8 cellular contexts compared by ENCODE assay signal in the genomic region with DNA sequence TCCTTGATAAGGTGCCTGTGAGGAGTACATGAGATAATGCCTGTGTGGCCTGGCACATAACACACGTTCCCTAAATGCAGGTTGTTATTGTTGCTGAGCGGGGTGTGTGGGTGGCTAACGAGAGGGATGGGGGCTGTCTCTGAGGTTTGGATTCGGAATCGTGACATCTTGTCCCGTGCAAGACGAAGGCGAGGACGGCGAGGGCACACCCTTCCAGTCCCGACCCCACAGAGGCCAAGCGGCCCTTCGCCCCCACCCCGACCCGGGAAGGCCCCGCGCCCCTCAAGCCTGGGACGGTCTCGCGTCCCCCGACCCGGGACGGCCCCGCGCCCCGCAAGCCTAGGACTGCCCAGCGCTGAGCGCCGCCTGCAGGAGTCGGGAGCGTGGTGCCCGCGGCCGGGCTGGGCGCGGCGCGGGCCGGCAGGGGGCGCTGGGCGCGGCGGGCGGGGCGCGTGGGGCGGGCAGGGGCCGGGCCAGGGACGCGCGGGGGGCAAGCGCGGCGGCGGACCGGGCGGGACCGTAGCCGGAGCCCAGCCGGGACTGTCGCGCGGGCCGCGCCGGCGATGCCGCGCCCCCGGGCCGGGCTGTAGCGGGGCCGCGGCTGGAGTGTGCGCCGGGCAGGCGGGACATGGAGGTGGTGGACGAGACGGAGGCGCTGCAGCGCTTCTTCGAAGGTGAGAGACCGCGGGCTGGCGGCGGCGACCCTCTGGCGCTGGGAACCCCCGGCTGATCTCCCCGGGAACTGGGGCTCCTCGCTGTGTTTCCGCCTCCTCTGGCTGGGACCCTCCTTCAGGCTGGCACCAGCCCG. TPM values are rescaled to one million over a fixed set of nuclear protein-coding genes. Genes with fewer than 3 reads are reported as not detected.
A peak's percentile ranks its signal among the peaks of the same experiment; 100 is the strongest.
DNase-seq lines count a peak whose midpoint lies in the region; ATAC-seq and TF ChIP-seq lines count a peak whose summit lies in the region.

TSS of gene MYRF (plus strand) at position 520 of the 808 bp plus-strand sequence. CDS start at position 629, 109 bp downstream.

- H3K4me1 Mint-ChIP-seq in T-helper 1 cell treated with Interleukin-12 subunit alpha and Interleukin-12 subunit beta and Interleukin-4 antibody, amounts not matched to agents 30 μg/mL and 1 μg/mL, for 36 hours (ENCODE audit: low read depth) = peaks cover 14% of the 10 kb centered on the region

- H3K27ac ChIP-seq in ascending aorta = no peak within 1 kb of the TSS
- no peak within 1 kb of the TSS for H3K27ac ChIP-seq in skeletal muscle tissue (ENCODE audit: low read depth, low read length)

- H3K27me3 ChIP-seq in ascending aorta = no peaks in the 10 kb centered on the region
- peaks cover 8 to 22% (median 11%) of the 10 kb centered on the region in 3 donors for H3K27me3 ChIP-seq in skeletal muscle tissue (ENCODE audit: control insufficient read depth in 3 of 3, insufficient read depth in 3 of 3, low read length in 3 of 3)

- H3K9me3 ChIP-seq in ascending aorta = no peaks in the 10 kb centered on the region
- H3K9me3 ChIP-seq in skeletal muscle tissue (ENCODE audit: control insufficient read depth in 3 of 3, low read length in 3 of 3) = no peaks in the 10 kb centered on the region

- H3K4me3 ChIP-seq in HFF-Myc (replicated peaks; ENCODE audit: low read depth, low read length) = peak within 1 kb of the TSS; percentile 28
- peak within 1 kb of the TSS; percentile 53 to 63 for H3K4me3 ChIP-seq in ascending aorta
- peak within 1 kb of the TSS in 2 of 3 donors; percentile 27 to 41 for H3K4me3 ChIP-seq in skeletal muscle tissue (ENCODE audit: low read length in 3 of 3)

- ATAC-seq in GM18873 (IDR thresholded peaks at IDR 0.05; ENCODE audit: low FRiP score, unreplicated experiment) = no peak

- H3K4me1 ChIP-seq in ascending aorta (peaks cover 3 to 8% of the 10 kb centered on the region in 2 donors), skeletal muscle tissue (ENCODE audit: control insufficient read depth in 3 of 3, insufficient read depth in 3 of 3, low read length in 3 of 3) (peaks cover 5 to 11% (median 8%) of the 10 kb centered on the region in 3 donors)

- intact Hi-C loops in ascending aorta (cut with DNase I) = no loop called here

- H3K27me3 Mint-ChIP-seq in T-helper 1 cell treated with Interleukin-12 subunit alpha and Interleukin-12 subunit beta and Interleukin-4 antibody, amounts not matched to agents 30 μg/mL and 1 μg/mL, for 36 hours (ENCODE audit: low read depth) = peaks cover 38% of the 10 kb centered on the region

- DNase-seq in C1 segment of cervical spinal cord (lab: John Stamatoyannopoulos, UW) = peak in 10 of 14 donors; percentile 23 to 82 (median 42)
- no peak for DNase-seq in HFF-Myc (ENCODE audit: extremely low read depth, low read depth)
- no peak for DNase-seq in ascending aorta (ENCODE audit: low spot score in 2 of 2)
- DNase-seq in hypothalamus (lab: John Stamatoyannopoulos, UW) = peak in 37 of 51 donors; percentile 10 to 82 (median 47)
- no peak for DNase-seq in SK-N-DZ (ENCODE audit: low spot score)

- H3K36me3 Mint-ChIP-seq in T-helper 1 cell treated with Interleukin-12 subunit alpha and Interleukin-12 subunit beta and Interleukin-4 antibody, amounts not matched to agents 30 μg/mL and 1 μg/mL, for 36 hours (ENCODE audit: low read depth) = peaks cover 2% of the 10 kb centered on the region

- no peak within 1 kb of the TSS for H3K27ac Mint-ChIP-seq in T-helper 1 cell treated with Interleukin-12 subunit alpha and Interleukin-12 subunit beta and Interleukin-4 antibody, amounts not matched to agents 30 μg/mL and 1 μg/mL, for 36 hours

- H3K9ac ChIP-seq in skeletal muscle tissue (ENCODE audit: low read depth in 1 of 3, low read length in 3 of 3) = peak within 1 kb of the TSS in 2 of 3 donors; percentile 23 to 45

- peak within 1 kb of the TSS; percentile 72 for H3K4me3 Mint-ChIP-seq in T-helper 1 cell treated with Interleukin-12 subunit alpha and Interleukin-12 subunit beta and Interleukin-4 antibody, amounts not matched to agents 30 μg/mL and 1 μg/mL, for 36 hours

- TF ChIP-seq CTCF in HFF-Myc (IDR thresholded peaks at IDR 0.05; ENCODE audit: low read depth, low read length, missing control alignments) (peak; percentile 38), ascending aorta (IDR thresholded peaks at IDR 0.05) (peak; percentile 30 to 55 (median 40))

- no peaks in the 10 kb centered on the region for H3K9me3 Mint-ChIP-seq in T-helper 1 cell treated with Interleukin-12 subunit alpha and Interleukin-12 subunit beta and Interleukin-4 antibody, amounts not matched to agents 30 μg/mL and 1 μg/mL, for 36 hours

- H3K36me3 ChIP-seq in ascending aorta (no peaks in the 10 kb centered on the region), skeletal muscle tissue (ENCODE audit: control insufficient read depth in 3 of 3, insufficient read depth in 3 of 3, low read length in 3 of 3) (no peaks in the 10 kb centered on the region)

RNA-seq across cellular contexts. Expression of gene MYRF, which starts in this region (rescaled TPM):
- total RNA-seq in ascending aorta (not detected), skeletal muscle tissue (not detected)
- 15.1 and 15.2 TPM in 2 replicates for polyA plus RNA-seq in SK-N-DZ (2014; cell fraction: cytosol; rRNA removed)
- 68.5 and 88.2 TPM in 2 replicates for polyA plus RNA-seq in SK-N-DZ (2014; cell fraction: nucleus; rRNA removed)

Comparison
In these comparisons a context has a peak if more than half of its experiments do, and no peak if none do; other contexts are left out.
1. DNase-seq: peak in C1 segment of cervical spinal cord (10 of 14) and hypothalamus (37 of 51); none in HFF-Myc (single experiment), ascending aorta (0 of 2) and SK-N-DZ (single experiment).
2. Peak in every context shown above with its lines, with median percentiles within 50 percentile points of each other: H3K4me3 ChIP-seq.